8 cellular contexts compared by ENCODE assay signal in the genomic region with DNA sequence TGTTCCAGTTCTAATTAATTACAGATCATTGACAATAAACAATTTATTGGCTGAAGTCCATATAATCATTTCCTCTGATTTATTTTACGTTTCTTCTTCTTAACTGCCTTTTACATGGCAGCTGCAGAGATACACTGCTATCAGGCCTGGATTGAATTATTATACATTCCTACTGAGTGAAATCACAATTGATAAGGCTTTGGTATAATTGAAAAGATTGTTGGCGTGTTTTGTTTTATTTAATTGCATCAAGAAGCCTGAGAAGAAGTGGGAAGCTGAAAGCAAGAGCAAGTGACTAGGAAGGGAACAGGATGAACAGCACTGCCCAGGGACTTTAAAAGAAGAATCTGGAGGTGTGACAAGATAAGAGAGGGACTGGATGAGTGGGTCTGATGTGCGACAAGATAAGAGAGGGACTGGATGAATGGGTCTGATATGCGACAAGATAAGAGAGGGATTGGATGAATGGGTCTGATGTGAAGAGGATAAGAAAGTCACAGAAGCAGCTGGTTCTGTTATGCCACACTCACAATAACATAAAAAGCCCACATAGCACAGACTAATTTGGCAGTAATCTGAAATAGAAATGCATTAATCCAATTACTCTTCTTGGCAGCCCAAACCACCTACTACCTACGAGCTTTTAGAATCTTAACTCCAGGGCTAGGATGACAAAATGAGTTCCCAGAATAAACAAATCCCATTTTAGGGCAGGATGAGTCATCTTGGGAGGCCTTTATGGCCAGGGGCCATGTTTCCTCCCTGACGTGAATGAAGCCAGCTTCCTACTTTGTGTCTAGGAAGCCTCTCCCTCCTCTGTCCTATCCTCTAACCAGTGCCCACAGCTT.
DNase-seq lines count a peak whose midpoint lies in the region; ATAC-seq and TF ChIP-seq lines count a peak whose summit lies in the region.

No MANE protein-coding gene starts in this region.

- no peaks in the 10 kb centered on the region for H3K9me3 Mint-ChIP-seq in naive thymus-derived CD8-positive, alpha-beta T cell

- H3K4me1 Mint-ChIP-seq in naive thymus-derived CD8-positive, alpha-beta T cell: no peaks in the 10 kb centered on the region

- H3K4me3 ChIP-seq in AG09309 (ENCODE audit: control insufficient read depth, low read depth, low read length) (no peak overlapping the region), mesodermal cell (ENCODE audit: extremely low read depth, insufficient read depth, low read length, poor library complexity, severe bottlenecking) (no peak overlapping the region)

- no peaks in the 10 kb centered on the region for H3K36me3 Mint-ChIP-seq in naive thymus-derived CD8-positive, alpha-beta T cell

- TF ChIP-seq CTCF in AG09309 (IDR thresholded peaks at IDR 0.05; ENCODE audit: control insufficient read depth, insufficient read depth, low read depth, low read length, missing control alignments): no peak

- no peaks in the 10 kb centered on the region for H3K9me3 ChIP-seq in mesodermal cell (ENCODE audit: control insufficient read depth, low read length)

- peaks cover 18% of the 10 kb centered on the region for H3K4me1 ChIP-seq in mesodermal cell (ENCODE audit: control insufficient read depth, insufficient read depth, low read length, poor library complexity, severe bottlenecking)

- POLR2A ChIA-PET in naive thymus-derived CD8-positive, alpha-beta T cell (lab: Charles Lee): no interaction called here

- peak overlapping the region in 1 of 10 donors; percentile 6 for H3K27ac Mint-ChIP-seq in naive thymus-derived CD8-positive, alpha-beta T cell

- H3K4me3 Mint-ChIP-seq in naive thymus-derived CD8-positive, alpha-beta T cell: no peak overlapping the region

- peak overlapping the region; percentile 20 for H3K27ac ChIP-seq in mesodermal cell (ENCODE audit: low read depth, low read length, severe bottlenecking)

- H3K36me3 ChIP-seq in mesodermal cell (ENCODE audit: control insufficient read depth, insufficient read depth, low read length): no peaks in the 10 kb centered on the region

- ATAC-seq in naive thymus-derived CD8-positive, alpha-beta T cell: no peak

- peak; percentile 61 for DNase-seq in AG09309 (ENCODE audit: low read depth)
- DNase-seq in NCI-H146 treated with DMSO at 0.1 percent for 48 hours (lab: John Stamatoyannopoulos, UW; ENCODE audit: unreplicated experiment): peak; percentile 65
- peak; percentile 77 for DNase-seq in dedifferentiated amniotic fluid mesenchymal stem cell (ENCODE audit: extremely low spot score)
- no peak for DNase-seq in naive thymus-derived CD8-positive, alpha-beta T cell
- no peak for DNase-seq in activated CD8-positive, alpha-beta memory T cell treated with anti-CD3 and anti-CD28 coated beads, Interleukin-2, amount 50 U/mL, for 48 hours
- no peak for DNase-seq in activated CD4-positive, alpha-beta T cell treated with anti-CD3 and anti-CD28 coated beads, Interleukin-2, amount 50 U/mL, for 1 hour
- DNase-seq in HT-29 (ENCODE audit: low spot score): no peak

- WGBS in mesodermal cell (ENCODE audit: insufficient coverage in 2 of 2), 2 experiments: 48 to 53% methylated on average over 3 to 4 of the region's 6 CpGs

- no peaks in the 10 kb centered on the region for H3K27me3 Mint-ChIP-seq in naive thymus-derived CD8-positive, alpha-beta T cell

Comparison
In these comparisons a context has a peak if more than half of its experiments do, and no peak if none do; other contexts are left out.
1. DNase-seq: peak in AG09309 (single experiment), NCI-H146 treated with DMSO at 0.1 percent for 48 hours (single experiment) and dedifferentiated amniotic fluid mesenchymal stem cell (single experiment); none in naive thymus-derived CD8-positive, alpha-beta T cell (0 of 10), activated CD8-positive, alpha-beta memory T cell treated with anti-CD3 and anti-CD28 coated beads, Interleukin-2, amount 50 U/mL, for 48 hours (single experiment), activated CD4-positive, alpha-beta T cell treated with anti-CD3 and anti-CD28 coated beads, Interleukin-2, amount 50 U/mL, for 1 hour (single experiment) and HT-29 (single experiment).